In genomic region chr1:24294228-24294672, GRCh38 we compare ENCODE assay signal across 10 cellular contexts. TPM values are rescaled to one million over a fixed set of nuclear protein-coding genes. Genes with fewer than 3 reads are reported as not detected.
A peak's percentile ranks its signal among the peaks of the same experiment; 100 is the strongest.
DNase-seq lines count a peak whose midpoint lies in the region; ATAC-seq, FAIRE-seq and TF ChIP-seq lines count a peak whose summit lies in the region.
"Had no signal": no experiment of that assay in that cellular context is flagged by ENCODE, and none has a peak within 500 bp of the region (broad histone marks: within the 10 kb centered on the region; RNA-seq: fewer than 3 reads in every experiment).

No MANE protein-coding gene starts in this region.

- ATAC-seq in A549 (peak; percentile 74 to 84), mucosa of descending colon (peak; percentile 12), HG02852 (IDR thresholded peaks at IDR 0.05; ENCODE audit: unreplicated experiment) (no peak)

- 28% methylated on average over 9 of the region's 9 CpGs for whole genome bisulfite sequencing in A549 (ENCODE audit: missing lambda C conversion rate)

- CTCF ChIA-PET in A549 (lab: Yijun Ruan, JAX) = interaction anchor here (0.9 to 7.8 kb wide), 8 partner anchors 14 to 99 kb away, joined by 3 to 52 read pairs (median 4); no protein-coding TSS in a partner anchor

- H3K4me2 ChIP-seq in A549 = peak overlapping the region; percentile 73

- FAIRE-seq in A549 (lab: Jason Lieb, UNC) = peak; percentile 54

- H3K9me3 ChIP-seq in A549 (no peaks in the 10 kb centered on the region), mucosa of descending colon (no peaks in the 10 kb centered on the region)

- H3K4me3 ChIP-seq in A549 (no peak overlapping the region), cardiac fibroblast (replicated peaks in 1 of 2; ENCODE audit: low read depth in 2 of 2, low read length in 2 of 2) (no peak overlapping the region), mucosa of descending colon (no peak overlapping the region)

- DNase-seq in A549 (ENCODE audit: low read depth in 1 of 2, low spot score in 1 of 2) (peak; percentile 56 to 96), LHCN-M2 (ENCODE audit: low read depth) (peak; percentile 93), cardiac fibroblast (ENCODE audit: low read depth in 2 of 2) (peak; percentile 96 to 99), mucosa of descending colon (no peak), GDM1 (lab: John Stamatoyannopoulos, UW) (no peak), NCI-H2081 treated with DMSO at 0.1 percent for 48 hours (lab: John Stamatoyannopoulos, UW) (no peak)
- DNase-seq in stimulated activated CD8-positive, alpha-beta memory T cell treated with anti-CD3 and anti-CD28 coated beads, Interleukin-4, amount 100 ng/mL, for 48 hours = no peak
- DNase-seq: caudate nucleus had no signal

- POLR2A ChIA-PET in A549 (lab: Yijun Ruan, JAX) = interaction anchor here (0.6 to 1.8 kb wide), 4 partner anchors 10 to 495 kb away, joined by 3 to 14 read pairs (median 5); no protein-coding TSS in a partner anchor

- no peak for TF ChIP-seq POLR2A in A549 (IDR thresholded peaks at IDR 0.05; ENCODE audit: low read length)

- H3K27ac ChIP-seq in A549 = peak overlapping the region; percentile 93 to 98

- peak; percentile 61 to 67; a peak in 3 of 5 replicates for TF ChIP-seq EP300 in A549 (IDR thresholded peaks at IDR 0.05)

- TF ChIP-seq RAD21 in A549 (conservative IDR thresholded peaks at IDR 0.05 in 1 of 2, IDR thresholded peaks at IDR 0.05 in 1 of 2) = peak; percentile 13 to 23; a peak in 2 of 5 replicates

- TF ChIP-seq CTCF in A549 (IDR thresholded peaks at IDR 0.05) (no peak), cardiac fibroblast (IDR thresholded peaks at IDR 0.05; ENCODE audit: low read depth, low read length) (no peak), mucosa of descending colon (IDR thresholded peaks at IDR 0.05) (no peak)

- no peaks in the 10 kb centered on the region for H3K36me3 ChIP-seq in mucosa of descending colon (ENCODE audit: low read depth)

- intact Hi-C loops in mucosa of descending colon (cut with DNase I, micrococcal nuclease) = no loop called here

- H3K4me1 ChIP-seq in A549 (peaks cover 68% of the 10 kb centered on the region), mucosa of descending colon (ENCODE audit: low read depth) (no peaks in the 10 kb centered on the region)

TF ChIP-seq in A549, 52 proteins besides CTCF, POLR2A, EP300 and RAD21:
- TF ChIP-seq BCL3 (IDR thresholded peaks at IDR 0.05) (peak; percentile 84; the same call in 2 of the 3 replicates), CBX8 (IDR thresholded peaks at IDR 0.05) (no peak), HES2 (IDR thresholded peaks at IDR 0.05) (peak; percentile 72; the same call in 1 of the 2 replicates), MAX (IDR thresholded peaks at IDR 0.05) (0 out of 2 replicates have a peak, but pooled peaks have one; percentile 15), USF2 (IDR thresholded peaks at IDR 0.05) (no peak), FOSL2 (IDR thresholded peaks at IDR 0.05) (peak; percentile 92), FOSL2 (CRISPR knock-in tag; IDR thresholded peaks at IDR 0.05) (peak; percentile 97), EHMT2 (IDR thresholded peaks at IDR 0.05; ENCODE audit: low read depth) (no peak), SMC3 (IDR thresholded peaks at IDR 0.05) (peak; percentile 24; the same call in 1 of the 3 replicates), JUNB (IDR thresholded peaks at IDR 0.05) (peak; percentile 88), MAFK (IDR thresholded peaks at IDR 0.05; ENCODE audit: partially characterized antibody) (peak; percentile 95), FOXS1 (CRISPR knock-in tag; IDR thresholded peaks at IDR 0.05) (no peak), ZNF302 (CRISPR knock-in tag; IDR thresholded peaks at IDR 0.05) (no peak), CEBPB (IDR thresholded peaks at IDR 0.05) (peak; percentile 93 to 98), JUN (IDR thresholded peaks at IDR 0.05) (peak; percentile 87 to 88; a peak in 4 of 5 replicates), GATA3 (IDR thresholded peaks at IDR 0.05; ENCODE audit: borderline replicate concordance) (peak; percentile 76), KDM1A (IDR thresholded peaks at IDR 0.05; ENCODE audit: low read depth) (no peak), TFCP2L1 (CRISPR knock-in tag; IDR thresholded peaks at IDR 0.05) (no peak), HOXB5 (CRISPR knock-in tag; IDR thresholded peaks at IDR 0.05) (peak; percentile 28; the same call in 1 of the 2 replicates), ELK1 (IDR thresholded peaks at IDR 0.05; ENCODE audit: low read depth, low read length) (no peak), ZSCAN20 (CRISPR knock-in tag; IDR thresholded peaks at IDR 0.05) (peak; percentile 78; the same call in 1 of the 2 replicates), HEYL (CRISPR knock-in tag; IDR thresholded peaks at IDR 0.05) (peak; percentile 88), ESRRA (IDR thresholded peaks at IDR 0.05; ENCODE audit: borderline replicate concordance, low read length) (no peak), NFE2L2 (conservative IDR thresholded peaks at IDR 0.05; ENCODE audit: low read length) (peak; percentile 81)

RNA-seq across cellular contexts. Expression of gene GRHL3, which starts 24.9 kb away (rescaled TPM):
- 1.6 and 2.5 TPM in 2 replicates for polyA plus RNA-seq in A549 (2011; rRNA removed)
- 1.2 and 1.4 TPM in 2 replicates for polyA plus RNA-seq in A549 (2012; cell fraction: cytosol; rRNA removed)
- polyA plus RNA-seq in A549 (2012; cell fraction: nucleus; rRNA removed) = 1.2 and 1.8 TPM in 2 replicates
- polyA plus RNA-seq in A549 (2017; fragmentation: RNase III; extraction: RNeasy Plus Mini Kit Qiagen cat#74134 plus additional on column Dnase treatment) = 0.58 to 0.71 TPM (median 0.59 TPM) in 3 replicates
- polyA minus RNA-seq in A549 (2011; rRNA and poly(A)+ RNA removed) = 0.68 and 1.2 TPM in 2 replicates
- total RNA-seq in LHCN-M2 (2014; rRNA removed) = not detected in 2 replicates
- polyA plus RNA-seq in LHCN-M2 (2012) = not detected
- total RNA-seq in mucosa of descending colon = under 1 TPM in 1 of 3 donors, not detected in 2; 0.65 TPM
- polyA plus RNA-seq: IgD-negative memory B cell had no signal

Comparison
In these comparisons a context has a peak if more than half of its experiments do, and no peak if none do; other contexts are left out.
1. DNase-seq: peak in A549 (2 of 2), LHCN-M2 (single experiment) and cardiac fibroblast (2 of 2); none in mucosa of descending colon (0 of 3), stimulated activated CD8-positive, alpha-beta memory T cell treated with anti-CD3 and anti-CD28 coated beads, Interleukin-4, amount 100 ng/mL, for 48 hours (single experiment), GDM1 (single experiment) and NCI-H2081 treated with DMSO at 0.1 percent for 48 hours (single experiment).